1 cellular context compared by ENCODE assay signal in genomic region chr20:61442718-61443117, GRCh38.
TF ChIP-seq lines count a peak whose summit lies in the region.

No MANE protein-coding gene starts in this region.

TF ChIP-seq in H1, 55 proteins besides CTCF, POLR2A, EP300 and RAD21:
- TF ChIP-seq RFX5 (IDR thresholded peaks at IDR 0.05; ENCODE audit: borderline replicate concordance, low read depth, low read length) (no peak), FOSL1 (IDR thresholded peaks at IDR 0.05; ENCODE audit: insufficient read depth, low read depth, low read length) (no peak), MAFK (IDR thresholded peaks at IDR 0.05; ENCODE audit: low read depth, low read length) (no peak), RNF2 (IDR thresholded peaks at IDR 0.05; ENCODE audit: borderline replicate concordance, low read depth, low read length, missing control alignments, poor library complexity, severe bottlenecking) (no peak), SAP30 (IDR thresholded peaks at IDR 0.05; ENCODE audit: insufficient read depth, insufficient replicate concordance, low read length) (no peak), CREB1 (IDR thresholded peaks at IDR 0.05) (no peak), SRF (IDR thresholded peaks at IDR 0.05; ENCODE audit: low read depth, low read length) (no peak), TBP (IDR thresholded peaks at IDR 0.05; ENCODE audit: low read depth, low read length) (no peak)
